Comparison of ENCODE assay signal across 13 cellular contexts in genomic region chr3:16240229-16241023, GRCh38. TPM values are rescaled to one million over a fixed set of nuclear protein-coding genes. Genes with fewer than 3 reads are reported as not detected.
DNase-seq lines count a peak whose midpoint lies in the region; ATAC-seq and TF ChIP-seq lines count a peak whose summit lies in the region.
"Had no signal": no experiment of that assay in that cellular context is flagged by ENCODE, and none has a peak within 500 bp of the region (broad histone marks: within the 10 kb centered on the region; RNA-seq: fewer than 3 reads in every experiment).

No MANE protein-coding gene starts in this region.

- no peak overlapping the region for H3K4me3 Mint-ChIP-seq in stimulated activated naive CD8-positive, alpha-beta T cell treated with anti-CD3 and anti-CD28 coated beads, Interleukin-15, Interleukin-2, amounts not matched to agents 100 ng/mL and 50 ng/mL, for 24 hours
- no peak overlapping the region for H3K4me3 Mint-ChIP-seq in stimulated activated naive CD8-positive, alpha-beta T cell treated with anti-CD3 and anti-CD28 coated beads, Interleukin-15, amount 100 ng/mL, for 72 hours
- no peak overlapping the region for H3K4me3 Mint-ChIP-seq in immature natural killer cell
- H3K4me3 Mint-ChIP-seq: activated CD4-positive, alpha-beta memory T cell treated with anti-CD3 and anti-CD28 coated beads for 36 hours had no signal

- no peak for DNase-seq in stimulated activated naive CD8-positive, alpha-beta T cell treated with anti-CD3 and anti-CD28 coated beads, Interleukin-15, amount 100 ng/mL, for 72 hours
- DNase-seq in adrenal gland (peak in 6 of 7 donors; percentile 48 to 67 (median 60)), iris pigment epithelial cell (ENCODE audit: low read depth) (peak; percentile 86), aorta (no peak), immature natural killer cell (no peak)
- DNase-seq: activated CD4-positive, alpha-beta memory T cell treated with anti-CD3 and anti-CD28 coated beads for 36 hours; COR-L47; kidney had no signal

- no peak for TF ChIP-seq CTCF in adrenal gland (IDR thresholded peaks at IDR 0.05)

- H3K4me1 Mint-ChIP-seq in stimulated activated naive CD8-positive, alpha-beta T cell treated with anti-CD3 and anti-CD28 coated beads, Interleukin-15, Interleukin-2, amounts not matched to agents 100 ng/mL and 50 ng/mL, for 24 hours (ENCODE audit: low read depth): peaks cover 7% of the 10 kb centered on the region
- H3K4me1 Mint-ChIP-seq in stimulated activated naive CD8-positive, alpha-beta T cell treated with anti-CD3 and anti-CD28 coated beads, Interleukin-15, amount 100 ng/mL, for 72 hours: peaks cover 14% of the 10 kb centered on the region
- no peaks in the 10 kb centered on the region for H3K4me1 Mint-ChIP-seq in immature natural killer cell

- peak overlapping the region; percentile 1 to 80 (median 52) for H3K27ac ChIP-seq in adrenal gland
- no peak overlapping the region for H3K27ac ChIP-seq in aorta (ENCODE audit: low read depth in 1 of 2, low read length in 2 of 2)
- H3K27ac ChIP-seq: cardiac muscle cell, KMS-11 had no signal

- peak overlapping the region; percentile 3 for H3K27ac Mint-ChIP-seq in stimulated activated naive CD8-positive, alpha-beta T cell treated with anti-CD3 and anti-CD28 coated beads, Interleukin-15, Interleukin-2, amounts not matched to agents 100 ng/mL and 50 ng/mL, for 24 hours
- peak overlapping the region in 1 of 2 donors; percentile 8 for H3K27ac Mint-ChIP-seq in stimulated activated naive CD8-positive, alpha-beta T cell treated with anti-CD3 and anti-CD28 coated beads, Interleukin-15, amount 100 ng/mL, for 72 hours
- H3K27ac Mint-ChIP-seq in immature natural killer cell: peak overlapping the region in 1 of 6 donors; percentile 17
- H3K27ac Mint-ChIP-seq: activated CD4-positive, alpha-beta memory T cell treated with anti-CD3 and anti-CD28 coated beads for 36 hours had no signal

- no peak for ATAC-seq in stimulated activated naive CD8-positive, alpha-beta T cell treated with anti-CD3 and anti-CD28 coated beads, Interleukin-15, amount 100 ng/mL, for 72 hours
- ATAC-seq in aorta (ENCODE audit: low FRiP score): peak; percentile 59
- no peak for ATAC-seq in HG03460 (IDR thresholded peaks at IDR 0.05; ENCODE audit: unreplicated experiment)
- ATAC-seq in GM21825 (IDR thresholded peaks at IDR 0.05; ENCODE audit: unreplicated experiment): no peak

- no peaks in the 10 kb centered on the region for H3K36me3 Mint-ChIP-seq in stimulated activated naive CD8-positive, alpha-beta T cell treated with anti-CD3 and anti-CD28 coated beads, Interleukin-15, Interleukin-2, amounts not matched to agents 100 ng/mL and 50 ng/mL, for 24 hours (ENCODE audit: low read depth)
- H3K36me3 Mint-ChIP-seq in immature natural killer cell: peaks cover 0 to 3% (median 0%) of the 10 kb centered on the region in 3 donors
- H3K36me3 Mint-ChIP-seq: activated CD4-positive, alpha-beta memory T cell treated with anti-CD3 and anti-CD28 coated beads for 36 hours had no signal

- no peaks in the 10 kb centered on the region for H3K9me3 ChIP-seq in adrenal gland (replicated peaks in 1 of 3)
- no peaks in the 10 kb centered on the region for H3K9me3 ChIP-seq in aorta (ENCODE audit: control insufficient read depth, low read length)

- no peaks in the 10 kb centered on the region for H3K36me3 ChIP-seq in adrenal gland (replicated peaks in 1 of 2)
- H3K36me3 ChIP-seq in aorta (ENCODE audit: control insufficient read depth in 1 of 2, insufficient read depth in 2 of 2, low read length in 1 of 2): no peaks in the 10 kb centered on the region
- H3K36me3 ChIP-seq: cardiac muscle cell had no signal

- peaks cover 1% of the 10 kb centered on the region for H3K27me3 Mint-ChIP-seq in stimulated activated naive CD8-positive, alpha-beta T cell treated with anti-CD3 and anti-CD28 coated beads, Interleukin-15, Interleukin-2, amounts not matched to agents 100 ng/mL and 50 ng/mL, for 24 hours
- H3K27me3 Mint-ChIP-seq in stimulated activated naive CD8-positive, alpha-beta T cell treated with anti-CD3 and anti-CD28 coated beads, Interleukin-15, amount 100 ng/mL, for 72 hours: no peaks in the 10 kb centered on the region
- H3K27me3 Mint-ChIP-seq in immature natural killer cell (ENCODE audit: low read depth in 3 of 3): peaks cover 0 to 2% (median 2%) of the 10 kb centered on the region in 3 donors
- H3K27me3 Mint-ChIP-seq: activated CD4-positive, alpha-beta memory T cell treated with anti-CD3 and anti-CD28 coated beads for 36 hours had no signal

- H3K9me3 Mint-ChIP-seq in stimulated activated naive CD8-positive, alpha-beta T cell treated with anti-CD3 and anti-CD28 coated beads, Interleukin-15, Interleukin-2, amounts not matched to agents 100 ng/mL and 50 ng/mL, for 24 hours: no peaks in the 10 kb centered on the region
- H3K9me3 Mint-ChIP-seq in stimulated activated naive CD8-positive, alpha-beta T cell treated with anti-CD3 and anti-CD28 coated beads, Interleukin-15, amount 100 ng/mL, for 72 hours: no peaks in the 10 kb centered on the region
- no peaks in the 10 kb centered on the region for H3K9me3 Mint-ChIP-seq in immature natural killer cell
- H3K9me3 Mint-ChIP-seq: activated CD4-positive, alpha-beta memory T cell treated with anti-CD3 and anti-CD28 coated beads for 36 hours had no signal

- no peak for TF ChIP-seq POLR2A in adrenal gland (IDR thresholded peaks at IDR 0.05)

- intact Hi-C loops in adrenal gland (cut with DNase I): loop anchor here in 1 of 2 donors (5.0 to 10.0 kb wide), 2 partner anchors 428 to 606 kb away; no protein-coding TSS in a partner anchor
- intact Hi-C loops in aorta (cut with DNase I): no loop called here

- H3K4me1 ChIP-seq in adrenal gland (replicated peaks in 1 of 2) (peaks cover 0 to 31% of the 10 kb centered on the region in 2 donors), aorta (ENCODE audit: control insufficient read depth in 1 of 2, insufficient read depth in 2 of 2, low read length in 2 of 2) (peaks cover 0 to 2% of the 10 kb centered on the region in 2 donors)

- 55 to 62% (median 59%) methylated on average over 6 of the region's 6 CpGs for WGBS in adrenal gland, 4 donors
- 91 to 92% methylated on average over 6 of the region's 6 CpGs for WGBS in aorta, 2 donors

- H3K4me3 ChIP-seq in adrenal gland (no peak overlapping the region), aorta (ENCODE audit: low read length in 2 of 2) (no peak overlapping the region)
- H3K4me3 ChIP-seq: cardiac muscle cell had no signal

- no peaks in the 10 kb centered on the region for H3K27me3 ChIP-seq in adrenal gland
- H3K27me3 ChIP-seq in aorta (ENCODE audit: control insufficient read depth in 1 of 2, insufficient read depth in 2 of 2, low read length in 1 of 2): no peaks in the 10 kb centered on the region
- H3K27me3 ChIP-seq: cardiac muscle cell had no signal

RNA-seq across cellular contexts. Expression of gene DPH3, which starts 24.3 kb away (rescaled TPM):
- total RNA-seq in adrenal gland (10 to 100 TPM; 12.9 to 39.7 (median 19.1) TPM), aorta (10 to 100 TPM; 19.7 to 31.0 TPM)
- polyA plus RNA-seq in adrenal gland (10 to 100 TPM in 1 of 3 donors, 1 to 10 TPM in 2; 6.6 to 42.7 (median 9.4) TPM), aorta (10 to 100 TPM; 14.0 to 49.6 TPM), immature natural killer cell (10 to 100 TPM; 22.3 to 31.8 (median 25.5) TPM)

RNA-seq across cellular contexts. Expression of gene OXNAD1, which starts 24.6 kb away (rescaled TPM):
- 10 to 100 TPM in 5 of 8 donors, 1 to 10 TPM in 3; 6.5 to 22.2 (median 11.2) TPM for total RNA-seq in adrenal gland
- polyA plus RNA-seq in adrenal gland: 10 to 100 TPM in 1 of 3 donors, 1 to 10 TPM in 2; 3.6 to 14.8 (median 6.1) TPM
- total RNA-seq in aorta: 10 to 100 TPM in 1 of 2 donors, 1 to 10 TPM in 1; 7.4 to 10.3 TPM
- polyA plus RNA-seq in aorta: 1 to 10 TPM; 2.4 to 3.8 TPM
- polyA plus RNA-seq in immature natural killer cell: 10 to 100 TPM; 22.0 to 27.3 (median 23.8) TPM

Comparison
In these comparisons a context has a peak if more than half of its experiments do, and no peak if none do; other contexts are left out.
1. DNase-seq: peak in adrenal gland (6 of 7) and iris pigment epithelial cell (single experiment); none in stimulated activated naive CD8-positive, alpha-beta T cell treated with anti-CD3 and anti-CD28 coated beads, Interleukin-15, amount 100 ng/mL, for 72 hours (0 of 2), aorta (0 of 2) and immature natural killer cell (0 of 3).
2. H3K27ac ChIP-seq: peak in adrenal gland (5 of 5); none in aorta (0 of 2).